ENCODE assay signal across 24 cellular contexts in the genomic region with DNA sequence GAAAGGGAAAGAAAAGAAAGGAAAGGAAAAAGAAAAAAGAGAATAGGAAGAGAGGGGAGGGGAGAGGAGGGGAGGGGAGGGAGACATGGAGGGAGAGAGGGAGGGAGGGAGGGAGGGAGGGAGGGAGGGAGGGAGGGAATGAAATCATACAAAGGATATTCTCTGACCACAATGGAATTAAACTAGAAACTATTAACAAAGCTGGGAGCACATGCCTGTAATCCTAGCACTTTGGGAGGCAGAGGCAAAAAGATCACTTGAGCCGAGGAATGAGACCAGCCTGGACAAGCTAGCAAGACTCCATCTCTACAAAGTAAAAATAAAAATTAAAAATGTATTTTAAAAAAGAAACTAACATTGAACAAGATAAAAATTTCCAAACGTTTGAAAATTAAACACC.
DNase-seq lines count a peak whose midpoint lies in the region; ATAC-seq and TF ChIP-seq lines count a peak whose summit lies in the region.
"Had no signal": no experiment of that assay in that cellular context is flagged by ENCODE, and none has a peak within 500 bp of the region (broad histone marks: within the 10 kb centered on the region; RNA-seq: fewer than 3 reads in every experiment).

No MANE protein-coding gene starts in this region.

- dilution Hi-C loops in IMR-90 (cut with HindIII; ENCODE audit: low sequenced_read_pairs, unreplicated experiment) = no loop called here

- H3K4me2 ChIP-seq in IMR-90 (ENCODE audit: low read depth, low read length) = no peak overlapping the region
- H3K4me2 ChIP-seq: A549 had no signal

- no CpG with 5 or more reads among the region's 2 CpGs for WGBS in IMR-90 (ENCODE audit: extremely low coverage in 2 of 2, insufficient read length in 1 of 2), 2 experiments

- no peak overlapping the region for H3K9ac ChIP-seq in IMR-90 (ENCODE audit: low read depth, low read length)

- POLR2A ChIA-PET in IMR-90 (lab: Charles Lee; ENCODE audit: unreplicated experiment) = no interaction called here
- POLR2A ChIA-PET in A673 (lab: Charles Lee; ENCODE audit: low non-redundant PET) = interaction anchor here (0.7 kb wide), 1 partner anchor 61 kb away, joined by 21 read pairs; no protein-coding TSS in a partner anchor

- no peaks in the 10 kb centered on the region; the same call in 1 of the 2 replicates for H4K20me1 ChIP-seq in IMR-90 (ENCODE audit: insufficient read depth, low read length)

- no peak overlapping the region for H2AK9ac ChIP-seq in IMR-90 (replicated peaks; ENCODE audit: low read depth, low read length, poor library complexity)

- no peak overlapping the region for H3K56ac ChIP-seq in IMR-90 (ENCODE audit: extremely low read depth, insufficient read depth, low read length)

- H2AFZ ChIP-seq in IMR-90 (replicated peaks; ENCODE audit: low read length, poor library complexity) = no peak overlapping the region

- H3K18ac ChIP-seq in IMR-90 (ENCODE audit: low read depth, low read length) = no peak overlapping the region

- peak overlapping the region; percentile 13 for H2BK5ac ChIP-seq in IMR-90 (ENCODE audit: low read depth, low read length, poor library complexity, severe bottlenecking)

- peaks cover 6% of the 10 kb centered on the region for H3K4me1 Mint-ChIP-seq in dendritic cell treated with granulocyte-macrophage colony-stimulating factor and Interleukin-4, amounts not matched to agents 40 ng/mL and 50 ng/mL, for 4 days (ENCODE audit: low read depth)
- H3K4me1 Mint-ChIP-seq in stimulated activated effector memory CD8-positive, alpha-beta T cell treated with anti-CD3 and anti-CD28 coated beads, Interleukin-12 subunit alpha, Interleukin-12 subunit beta, amount 100 ng/mL, for 72 hours = peaks cover 18% of the 10 kb centered on the region

- TF ChIP-seq POLR2A in IMR-90 (IDR thresholded peaks at IDR 0.05; ENCODE audit: low read depth, low read length) = no peak

- H4K91ac ChIP-seq in IMR-90 (ENCODE audit: insufficient read depth, low read depth, low read length) = no peak overlapping the region

- no peak overlapping the region for H3K14ac ChIP-seq in IMR-90 (replicated peaks; ENCODE audit: low read depth, low read length)

- no peaks in the 10 kb centered on the region for H3K27me3 Mint-ChIP-seq in dendritic cell treated with granulocyte-macrophage colony-stimulating factor and Interleukin-4, amounts not matched to agents 40 ng/mL and 50 ng/mL, for 4 days
- H3K27me3 Mint-ChIP-seq: CD4-positive, alpha-beta memory T cell had no signal

- TF ChIP-seq RAD21 in IMR-90 (IDR thresholded peaks at IDR 0.05; ENCODE audit: low read length) = no peak

- H4K5ac ChIP-seq in IMR-90 (ENCODE audit: low read depth, low read length) = no peak overlapping the region

- H3K9me3 ChIP-seq in IMR-90 (ENCODE audit: control insufficient read depth, insufficient read depth, low read length) (no peaks in the 10 kb centered on the region), A673 (ENCODE audit: low read depth, low read length, poor library complexity, severe bottlenecking) (no peaks in the 10 kb centered on the region)
- H3K9me3 ChIP-seq: A549, Peyer's patch had no signal

- CTCF ChIA-PET in IMR-90 (lab: Yijun Ruan, JAX) = interaction anchor here (0.6 kb wide), 1 partner anchor 26 kb away, joined by 3 read pairs; no protein-coding TSS in a partner anchor
- CTCF ChIA-PET in A673 (lab: Charles Lee) = no interaction called here

- H3K79me1 ChIP-seq in IMR-90 (ENCODE audit: low read depth in 1 of 2, low read length in 2 of 2) = peaks cover 5 to 41% of the 10 kb centered on the region in 2 experiments

- H3K9me1 ChIP-seq in IMR-90 (ENCODE audit: insufficient read depth, low read length) = peaks cover 3% of the 10 kb centered on the region; the same call in 1 of the 2 replicates

- H2BK20ac ChIP-seq in IMR-90 (ENCODE audit: low read depth, low read length) = no peak overlapping the region

- DNase-seq in EH (ENCODE audit: low read depth) = peak; percentile 37
- DNase-seq in IMR-90 = no peak
- DNase-seq in stimulated activated effector memory CD8-positive, alpha-beta T cell treated with anti-CD3 and anti-CD28 coated beads, Interleukin-12 subunit alpha, Interleukin-12 subunit beta, amount 100 ng/mL, for 72 hours (ENCODE audit: low spot score in 2 of 2) = no peak
- DNase-seq in NCI-H187 treated with DMSO at 0.1 percent for 48 hours (lab: John Stamatoyannopoulos, UW) = no peak
- no peak for DNase-seq in brain microvascular endothelial cell
- no peak for DNase-seq in A673 (ENCODE audit: low spot score)
- DNase-seq: C1 segment of cervical spinal cord; CD4-positive, alpha-beta memory T cell; DMS 273 treated with DMSO at 0.1 percent for 48 hours; DMS79; GF-D8; Kasumi-1; MG63; NCI-H1105 treated with DMSO at 0.1 percent for 48 hours; NCI-H146; NCI-H2029; NCI-H446 treated with DMSO at 0.1 percent for 48 hours; NCI-H526 treated with DMSO at 0.1 percent for 48 hours; Peyer's patch; SHP77 treated with DMSO at 0.1 percent for 48 hours had no signal

- H3K36me3 ChIP-seq in IMR-90 (ENCODE audit: control insufficient read depth, insufficient read depth, low read length) (peaks cover 9% of the 10 kb centered on the region), brain microvascular endothelial cell (replicated peaks) (peaks cover 5% of the 10 kb centered on the region), A673 (ENCODE audit: insufficient read depth, low read length, poor library complexity, severe bottlenecking) (no peaks in the 10 kb centered on the region)

- H3K36me3 Mint-ChIP-seq in dendritic cell treated with granulocyte-macrophage colony-stimulating factor and Interleukin-4, amounts not matched to agents 40 ng/mL and 50 ng/mL, for 4 days (ENCODE audit: low read depth) = peaks cover 53% of the 10 kb centered on the region
- H3K36me3 Mint-ChIP-seq in stimulated activated effector memory CD8-positive, alpha-beta T cell treated with anti-CD3 and anti-CD28 coated beads, Interleukin-12 subunit alpha, Interleukin-12 subunit beta, amount 100 ng/mL, for 72 hours = peaks cover 43% of the 10 kb centered on the region

- H3K27me3 ChIP-seq in IMR-90 (ENCODE audit: control insufficient read depth, insufficient read depth, low read length) (no peaks in the 10 kb centered on the region), brain microvascular endothelial cell (replicated peaks) (no peaks in the 10 kb centered on the region), A673 (replicated peaks; ENCODE audit: insufficient read depth, low read depth, low read length, poor library complexity) (no peaks in the 10 kb centered on the region)
- H3K27me3 ChIP-seq: MG63, Peyer's patch had no signal

- no peaks in the 10 kb centered on the region for H3K9me3 Mint-ChIP-seq in dendritic cell treated with granulocyte-macrophage colony-stimulating factor and Interleukin-4, amounts not matched to agents 40 ng/mL and 50 ng/mL, for 4 days
- no peaks in the 10 kb centered on the region for H3K9me3 Mint-ChIP-seq in stimulated activated effector memory CD8-positive, alpha-beta T cell treated with anti-CD3 and anti-CD28 coated beads, Interleukin-12 subunit alpha, Interleukin-12 subunit beta, amount 100 ng/mL, for 72 hours
- H3K9me3 Mint-ChIP-seq: CD4-positive, alpha-beta memory T cell had no signal

- peak overlapping the region; percentile 61 for H3K27ac Mint-ChIP-seq in dendritic cell treated with granulocyte-macrophage colony-stimulating factor and Interleukin-4, amounts not matched to agents 40 ng/mL and 50 ng/mL, for 4 days
- H3K27ac Mint-ChIP-seq in stimulated activated effector memory CD8-positive, alpha-beta T cell treated with anti-CD3 and anti-CD28 coated beads, Interleukin-12 subunit alpha, Interleukin-12 subunit beta, amount 100 ng/mL, for 72 hours = peak overlapping the region; percentile 74

- H3K4me3 ChIP-seq in IMR-90 (ENCODE audit: insufficient read depth, low read depth, low read length) (no peak overlapping the region), brain microvascular endothelial cell (ENCODE audit: low read depth, low read length) (no peak overlapping the region), A673 (ENCODE audit: low read depth, low read length, poor library complexity, severe bottlenecking) (no peak overlapping the region)
- H3K4me3 ChIP-seq: A549, K562, MG63, Peyer's patch had no signal

- H3K27ac ChIP-seq in IMR-90 (ENCODE audit: insufficient read depth, low read length) (no peak overlapping the region), brain microvascular endothelial cell (no peak overlapping the region), A673 (ENCODE audit: low read depth, low read length, poor library complexity, severe bottlenecking) (no peak overlapping the region)
- H3K27ac ChIP-seq: A549, Peyer's patch had no signal

- no peak overlapping the region for H2BK15ac ChIP-seq in IMR-90 (ENCODE audit: low read depth, low read length)

- intact Hi-C loops in IMR-90 (cut with micrococcal nuclease) = no loop called here
- intact Hi-C loops in dendritic cell treated with granulocyte-macrophage colony-stimulating factor and Interleukin-4, amounts not matched to agents 40 ng/mL and 50 ng/mL, for 4 days (cut with micrococcal nuclease) = no loop called here
- intact Hi-C loops in A673 (cut with micrococcal nuclease; ENCODE audit: unreplicated experiment) = no loop called here

- H3K23ac ChIP-seq in IMR-90 (ENCODE audit: low read depth, low read length) = no peak overlapping the region

- no peak overlapping the region for H3K4me3 Mint-ChIP-seq in dendritic cell treated with granulocyte-macrophage colony-stimulating factor and Interleukin-4, amounts not matched to agents 40 ng/mL and 50 ng/mL, for 4 days
- H3K4me3 Mint-ChIP-seq in stimulated activated effector memory CD8-positive, alpha-beta T cell treated with anti-CD3 and anti-CD28 coated beads, Interleukin-12 subunit alpha, Interleukin-12 subunit beta, amount 100 ng/mL, for 72 hours = no peak overlapping the region
- H3K4me3 Mint-ChIP-seq: CD4-positive, alpha-beta memory T cell had no signal

- no peak overlapping the region for H3K4ac ChIP-seq in IMR-90 (ENCODE audit: low read depth, low read length)

- in situ Hi-C loops in IMR-90 (cut with MboI; ENCODE audit: low sequenced_read_pairs) = no loop called here
- in situ Hi-C loops in brain microvascular endothelial cell (cut with HindIII; ENCODE audit: low pct_ligation_motif_present, low sequenced_read_pairs) = no loop called here

- TF ChIP-seq CTCF in IMR-90 (conservative IDR thresholded peaks at IDR 0.05; ENCODE audit: low read depth, low read length) (no peak), brain microvascular endothelial cell (IDR thresholded peaks at IDR 0.05; ENCODE audit: low read depth, low read length, missing control alignments) (no peak), A673 (conservative IDR thresholded peaks at IDR 0.05; ENCODE audit: low read depth, low read length) (no peak)

- H3K4me1 ChIP-seq in IMR-90 (ENCODE audit: control insufficient read depth, insufficient read depth, low read length) = peaks cover 5% of the 10 kb centered on the region; the same call in 1 of the 2 replicates
- no peaks in the 10 kb centered on the region for H3K4me1 ChIP-seq in A673 (ENCODE audit: insufficient read depth, low read length, poor library complexity, severe bottlenecking)

- no peak overlapping the region for H4K8ac ChIP-seq in IMR-90 (ENCODE audit: low read depth in 2 of 2, low read length in 2 of 2)

- no peak for ATAC-seq in IMR-90 (ENCODE audit: low read depth)
- no peak for ATAC-seq in stimulated activated effector memory CD8-positive, alpha-beta T cell treated with anti-CD3 and anti-CD28 coated beads, Interleukin-12 subunit alpha, Interleukin-12 subunit beta, amount 100 ng/mL, for 72 hours
- ATAC-seq: A549, HCT116, K562 had no signal

- BruUV-seq in IMR-90 (replicated peaks; lab: Mats Ljungman, UMichigan) (no TSS peak), A673 (replicated peaks; lab: Mats Ljungman, UMichigan) (no TSS peak)

- no peak overlapping the region for H2BK120ac ChIP-seq in IMR-90 (ENCODE audit: low read depth, low read length)

- 0 out of 2 replicates have a peak overlapping the region, but pooled peaks have one; percentile 48 for H2AK5ac ChIP-seq in IMR-90 (ENCODE audit: low read depth, low read length)
